Comparison of ENCODE assay signal across 10 cellular contexts in genomic region chr5:123438902-123439301, GRCh38. TPM values are rescaled to one million over a fixed set of nuclear protein-coding genes. Genes with fewer than 3 reads are reported as not detected.
DNase-seq lines count a peak whose midpoint lies in the region; ATAC-seq lines count a peak whose summit lies in the region.
"Had no signal": no experiment of that assay in that cellular context is flagged by ENCODE, and none has a peak within 500 bp of the region (broad histone marks: within the 10 kb centered on the region; RNA-seq: fewer than 3 reads in every experiment).

No MANE protein-coding gene starts in this region.

- peak overlapping the region; percentile 32 for H3K4me3 Mint-ChIP-seq in activated CD4-positive, alpha-beta T cell treated with anti-CD3 and anti-CD28 coated beads, Interleukin-2, amount 10 ng/mL, durations not matched to agents 24 days and 14 days
- H3K4me3 Mint-ChIP-seq in activated CD4-positive, alpha-beta memory T cell treated with anti-CD3 and anti-CD28 coated beads for 36 hours: no peak overlapping the region

- peak; percentile 53 for ATAC-seq in HG03135 (IDR thresholded peaks at IDR 0.05; ENCODE audit: unreplicated experiment)

- H3K27ac Mint-ChIP-seq in activated CD4-positive, alpha-beta T cell treated with anti-CD3 and anti-CD28 coated beads, Interleukin-2, amount 10 ng/mL, durations not matched to agents 24 days and 14 days: peak overlapping the region; percentile 87
- H3K27ac Mint-ChIP-seq in activated CD4-positive, alpha-beta memory T cell treated with anti-CD3 and anti-CD28 coated beads for 36 hours: peak overlapping the region; percentile 67

- H2AK5ac ChIP-seq in neuronal stem cell (ENCODE audit: low read depth, low read length): no peak overlapping the region

- H3K9ac ChIP-seq in neuronal stem cell (ENCODE audit: low read depth, low read length, poor library complexity): no peak overlapping the region

- no peak overlapping the region for H3K18ac ChIP-seq in neuronal stem cell (ENCODE audit: low read length)

- H3K9me3 ChIP-seq in neuronal stem cell (replicated peaks in 1 of 2; ENCODE audit: control insufficient read depth in 2 of 2, insufficient read depth in 1 of 2, low read depth in 1 of 2, low read length in 2 of 2): no peaks in the 10 kb centered on the region

- CTCF ChIA-PET in activated CD4-positive, alpha-beta memory T cell treated with anti-CD3 and anti-CD28 coated beads for 36 hours (lab: Charles Lee): interaction anchor here (1.1 kb wide), 1 partner anchor 16 kb away, joined by 4 read pairs; the partner anchor contains the start of gene CEP120

- WGBS in neuronal stem cell (ENCODE audit: extremely low coverage in 2 of 2, insufficient read length in 2 of 2, insufficient replicate concordance in 1 of 2), 2 donors: no CpG with 5 or more reads among the region's 5 CpGs

- peak overlapping the region; percentile 28 for H2AFZ ChIP-seq in neuronal stem cell (ENCODE audit: low read length)

- peak; percentile 78 for DNase-seq in activated CD4-positive, alpha-beta T cell treated with anti-CD3 and anti-CD28 coated beads, Interleukin-2, amount 10 ng/mL, durations not matched to agents 24 days and 14 days
- DNase-seq in activated CD4-positive, alpha-beta T cell treated with anti-CD3 and anti-CD28 coated beads for 1 hour: no peak
- peak; percentile 51 for DNase-seq in activated CD4-positive, alpha-beta memory T cell treated with anti-CD3 and anti-CD28 coated beads for 36 hours
- DNase-seq in neuronal stem cell (ENCODE audit: low spot score) (no peak), T-helper 9 cell (no peak), COR-L47 (lab: John Stamatoyannopoulos, UW) (no peak), HuH-7.5 (ENCODE audit: low spot score) (no peak)
- DNase-seq: NCI-H2171, small intestine had no signal

- no peak overlapping the region for H2BK120ac ChIP-seq in neuronal stem cell (ENCODE audit: low read depth, low read length)

- no peak overlapping the region for H2BK15ac ChIP-seq in neuronal stem cell (ENCODE audit: low read length)

- POLR2A ChIA-PET in activated CD4-positive, alpha-beta memory T cell treated with anti-CD3 and anti-CD28 coated beads for 36 hours (lab: Charles Lee): interaction anchor here (1.6 to 2.1 kb wide), 4 partner anchors 9 to 73 kb away, joined by 4 to 31 read pairs (median 6); partner anchors contain the start of genes CEP120 and CSNK1G3

- no peaks in the 10 kb centered on the region for H3K79me1 ChIP-seq in neuronal stem cell (ENCODE audit: low read depth, low read length)

- no peaks in the 10 kb centered on the region for H3K27me3 Mint-ChIP-seq in activated CD4-positive, alpha-beta T cell treated with anti-CD3 and anti-CD28 coated beads, Interleukin-2, amount 10 ng/mL, durations not matched to agents 24 days and 14 days
- H3K27me3 Mint-ChIP-seq in activated CD4-positive, alpha-beta memory T cell treated with anti-CD3 and anti-CD28 coated beads for 36 hours: no peaks in the 10 kb centered on the region

- H4K91ac ChIP-seq in neuronal stem cell (ENCODE audit: low read depth, low read length, poor library complexity): no peak overlapping the region

- no peaks in the 10 kb centered on the region for H3K36me3 Mint-ChIP-seq in activated CD4-positive, alpha-beta T cell treated with anti-CD3 and anti-CD28 coated beads, Interleukin-2, amount 10 ng/mL, durations not matched to agents 24 days and 14 days (ENCODE audit: low read depth)
- H3K36me3 Mint-ChIP-seq in activated CD4-positive, alpha-beta memory T cell treated with anti-CD3 and anti-CD28 coated beads for 36 hours: no peaks in the 10 kb centered on the region

- H3K4me3 ChIP-seq in neuronal stem cell (ENCODE audit: low read length in 2 of 2): no peak overlapping the region

- no peak overlapping the region for H3K14ac ChIP-seq in neuronal stem cell (ENCODE audit: low read length)

- no peaks in the 10 kb centered on the region for H3K27me3 ChIP-seq in neuronal stem cell (ENCODE audit: control insufficient read depth in 3 of 3, insufficient read depth in 3 of 3, low read depth in 1 of 3, low read length in 3 of 3)

- no peaks in the 10 kb centered on the region for H3K9me3 Mint-ChIP-seq in activated CD4-positive, alpha-beta T cell treated with anti-CD3 and anti-CD28 coated beads, Interleukin-2, amount 10 ng/mL, durations not matched to agents 24 days and 14 days
- H3K9me3 Mint-ChIP-seq in activated CD4-positive, alpha-beta memory T cell treated with anti-CD3 and anti-CD28 coated beads for 36 hours: no peaks in the 10 kb centered on the region

- H3K27ac ChIP-seq in neuronal stem cell (replicated peaks; ENCODE audit: low read length): no peak overlapping the region

- no peak overlapping the region for H4K8ac ChIP-seq in neuronal stem cell (ENCODE audit: low read depth, low read length)

- no peak overlapping the region for H2BK12ac ChIP-seq in neuronal stem cell (ENCODE audit: low read length)

- H3K4me1 ChIP-seq in neuronal stem cell (ENCODE audit: control insufficient read depth in 2 of 2, insufficient read depth in 1 of 2, low read depth in 1 of 2, low read length in 2 of 2): no peaks in the 10 kb centered on the region

- no peak overlapping the region for H3K4me2 ChIP-seq in neuronal stem cell (ENCODE audit: insufficient read depth, low read length, poor library complexity, severe bottlenecking)

- intact Hi-C loops in activated CD4-positive, alpha-beta T cell treated with anti-CD3 and anti-CD28 coated beads, Interleukin-2, amount 10 ng/mL, durations not matched to agents 24 days and 14 days (cut with micrococcal nuclease): loop anchor here (1.0 kb wide), 4 partner anchors 9 to 74 kb away; partner anchors contain the start of gene CEP120
- intact Hi-C loops in activated CD4-positive, alpha-beta memory T cell treated with anti-CD3 and anti-CD28 coated beads for 36 hours (cut with micrococcal nuclease): loop anchor here (1.0 kb wide), 4 partner anchors 9 to 73 kb away; partner anchors contain the start of genes CEP120 and CSNK1G3

- H3K4ac ChIP-seq in neuronal stem cell (ENCODE audit: low read length): no peak overlapping the region

- H3K4me1 Mint-ChIP-seq in activated CD4-positive, alpha-beta T cell treated with anti-CD3 and anti-CD28 coated beads, Interleukin-2, amount 10 ng/mL, durations not matched to agents 24 days and 14 days: peaks cover 27% of the 10 kb centered on the region
- peaks cover 31% of the 10 kb centered on the region for H3K4me1 Mint-ChIP-seq in activated CD4-positive, alpha-beta memory T cell treated with anti-CD3 and anti-CD28 coated beads for 36 hours (ENCODE audit: low read depth)

- no peak overlapping the region for H2BK5ac ChIP-seq in neuronal stem cell (ENCODE audit: low read length)

- no peak overlapping the region for H3K23ac ChIP-seq in neuronal stem cell (ENCODE audit: low read depth, low read length, poor library complexity)

- H3K36me3 ChIP-seq in neuronal stem cell (replicated peaks in 1 of 2; ENCODE audit: control insufficient read depth in 2 of 2, insufficient read depth in 2 of 2, low read length in 2 of 2): no peaks in the 10 kb centered on the region

RNA-seq across cellular contexts. Expression of gene CEP120, which starts 15.7 kb away (rescaled TPM):
- 28.6 and 31.6 TPM in 2 replicates for total RNA-seq in activated CD4-positive, alpha-beta T cell treated with anti-CD3 and anti-CD28 coated beads, Interleukin-2, amount 10 ng/mL, durations not matched to agents 24 days and 14 days
- 10 to 100 TPM; 31.7 to 33.2 TPM for total RNA-seq in activated CD4-positive, alpha-beta memory T cell treated with anti-CD3 and anti-CD28 coated beads for 36 hours
- polyA plus RNA-seq in neuronal stem cell (2013, experiment 1 of 2): 13.0 TPM
- polyA plus RNA-seq in neuronal stem cell (2013, experiment 2 of 2): 13.5 TPM

Comparison
In these comparisons a context has a peak if more than half of its experiments do, and no peak if none do; other contexts are left out.
1. DNase-seq: peak in activated CD4-positive, alpha-beta T cell treated with anti-CD3 and anti-CD28 coated beads, Interleukin-2, amount 10 ng/mL, durations not matched to agents 24 days and 14 days (single experiment) and activated CD4-positive, alpha-beta memory T cell treated with anti-CD3 and anti-CD28 coated beads for 36 hours (single experiment); none in activated CD4-positive, alpha-beta T cell treated with anti-CD3 and anti-CD28 coated beads for 1 hour (single experiment), neuronal stem cell (single experiment), T-helper 9 cell (single experiment), COR-L47 (single experiment) and HuH-7.5 (single experiment).